Comparison of ENCODE assay signal across 28 cellular contexts in the genomic region with DNA sequence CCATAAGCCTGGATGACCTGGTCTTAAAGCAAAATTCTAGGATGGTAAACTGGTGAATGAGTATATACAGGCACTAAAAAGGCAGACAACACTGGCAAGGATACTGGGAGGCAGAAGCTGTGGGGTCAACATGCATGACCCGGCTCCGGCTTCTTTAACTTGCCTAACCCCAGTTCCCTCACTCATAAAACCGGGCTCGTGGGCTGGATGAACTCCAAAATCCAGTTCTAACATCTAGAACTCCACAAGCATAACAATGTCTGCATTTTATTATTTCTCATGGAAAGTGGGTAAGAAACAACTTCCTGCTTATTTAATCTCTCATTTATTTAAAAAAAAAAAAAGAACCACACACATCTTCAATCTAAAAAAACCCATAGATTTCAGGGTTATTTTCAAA.
"Had no signal": no experiment of that assay in that cellular context is flagged by ENCODE, and none has a peak within 500 bp of the region (broad histone marks: within the 10 kb centered on the region; RNA-seq: fewer than 3 reads in every experiment).

No MANE protein-coding gene starts in this region.

- DNase-seq: activated CD4-positive, alpha-beta memory T cell treated with anti-CD3 and anti-CD28 coated beads for 36 hours; activated CD4-positive, alpha-beta T cell treated with anti-CD3 and anti-CD28 coated beads, Interleukin-2, amount 10 ng/mL, durations not matched to agents 7 days and 5 days; activated CD8-positive, alpha-beta memory T cell treated with anti-CD3 and anti-CD28 coated beads for 24 hours; activated CD8-positive, alpha-beta memory T cell treated with anti-CD3 and anti-CD28 coated beads, Interleukin-2, amount 10 ng/mL, durations not matched to agents 7 days and 5 days; activated CD8-positive, alpha-beta memory T cell treated with anti-CD3 and anti-CD28 coated beads, Interleukin-2, amount 50 U/mL, for 48 hours; activated effector memory CD4-positive, alpha-beta T cell treated with Interleukin-2 at 50 U/mL for 16 hours; activated naive CD4-positive, alpha-beta T cell treated with anti-CD3 and anti-CD28 coated beads, Interleukin-2, amount 10 ng/mL, durations not matched to agents 7 days and 5 days; activated naive CD8-positive, alpha-beta T cell treated with anti-CD3 and anti-CD28 coated beads, Interleukin-2, amount 50 U/mL, for 24 hours; activated T-cell treated with anti-CD3 and anti-CD28 coated beads, Interleukin-2, amount 50 U/mL, for 48 hours; anterior cingulate cortex; Kasumi-1; KG1; MG63; NCI-H1048; NCI-H1105 treated with DMSO at 0.1 percent for 48 hours; NCI-H1436; NCI-H1694; NCI-H1930; NCI-H2081 treated with DMSO at 0.1 percent for 48 hours; NCI-H226; NCI-H446 treated with DMSO at 0.1 percent for 48 hours; NCI-H524 treated with DMSO at 0.1 percent for 48 hours; NK-92 treated with Interleukin-12 subunit alpha and Interleukin-12 subunit beta, amount 100 ng/mL, for 24 hours; PC-3; Peyer's patch; RPMI8226; SHP77 treated with DMSO at 0.1 percent for 48 hours had no signal

- H3K27me3 ChIP-seq: MG63, Peyer's patch, SJSA1 had no signal

- H3K27ac ChIP-seq: Peyer's patch, SJSA1 had no signal

- H3K4me3 ChIP-seq: MG63, Peyer's patch, SJSA1 had no signal

- H3K4me1 ChIP-seq: Peyer's patch had no signal

- H3K9me3 ChIP-seq: MG63, Peyer's patch, SJSA1 had no signal
